7 cellular contexts compared by ENCODE assay signal in genomic region chr9:35114921-35115341, GRCh38. TPM values are rescaled to one million over a fixed set of nuclear protein-coding genes. Genes with fewer than 3 reads are reported as not detected.
DNase-seq lines count a peak whose midpoint lies in the region; ATAC-seq and TF ChIP-seq lines count a peak whose summit lies in the region.

No MANE protein-coding gene starts in this region.

- no peak for TF ChIP-seq POLR2A in heart left ventricle (IDR thresholded peaks at IDR 0.05)

- peak overlapping the region; percentile 25 for H2AFZ ChIP-seq in parathyroid adenoma

- no peak overlapping the region for H3K9ac ChIP-seq in parathyroid adenoma

- H3K27me3 ChIP-seq in heart left ventricle (no peaks in the 10 kb centered on the region), parathyroid adenoma (ENCODE audit: control insufficient read depth, insufficient read depth, low read length) (no peaks in the 10 kb centered on the region)

- intact Hi-C loops in heart left ventricle (cut with DNase I) = loop anchor here in 8 of 10 donors (5.0 to 10.0 kb wide), 11 partner anchors 47 to 622 kb away; partner anchors contain the start of gene UNC13B (in 5 of the 8)

- H3K4me1 ChIP-seq in heart left ventricle = peaks cover 3 to 63% (median 48%) of the 10 kb centered on the region in 12 donors
- peaks cover 5% of the 10 kb centered on the region for H3K4me1 ChIP-seq in parathyroid adenoma

- TF ChIP-seq CTCF in heart left ventricle (IDR thresholded peaks at IDR 0.05) (no peak), parathyroid adenoma (IDR thresholded peaks at IDR 0.05) (no peak)

- WGBS in heart left ventricle, 4 donors = 7 to 24% (median 14%) methylated on average over 6 of the region's 6 CpGs

- H3K79me2 ChIP-seq in parathyroid adenoma = peaks cover 2% of the 10 kb centered on the region

- peak overlapping the region; percentile 68; the same call in 1 of the 2 replicates for H3K4me3 ChIP-seq in GM08714 (ENCODE audit: low read length)
- peak overlapping the region; percentile 8 to 81 (median 64) for H3K4me3 ChIP-seq in heart left ventricle
- peak overlapping the region; percentile 52 for H3K4me3 ChIP-seq in parathyroid adenoma (ENCODE audit: low read depth, low read length)

- peak overlapping the region; percentile 88 for H3K27ac Mint-ChIP-seq in activated naive CD8-positive, alpha-beta T cell treated with anti-CD3 and anti-CD28 coated beads for 36 hours

- H3K36me3 ChIP-seq in heart left ventricle = no peaks in the 10 kb centered on the region
- no peaks in the 10 kb centered on the region for H3K36me3 ChIP-seq in parathyroid adenoma (ENCODE audit: control insufficient read depth, insufficient read depth, low read length)

- peaks cover 43% of the 10 kb centered on the region for H3K4me1 Mint-ChIP-seq in activated naive CD8-positive, alpha-beta T cell treated with anti-CD3 and anti-CD28 coated beads for 36 hours

- peak overlapping the region; percentile 73 for H3K4me2 ChIP-seq in parathyroid adenoma (ENCODE audit: low read length)

- no peaks in the 10 kb centered on the region for H3K36me3 Mint-ChIP-seq in activated naive CD8-positive, alpha-beta T cell treated with anti-CD3 and anti-CD28 coated beads for 36 hours

- H3K9me3 ChIP-seq in heart left ventricle (no peaks in the 10 kb centered on the region), parathyroid adenoma (ENCODE audit: control insufficient read depth, low read length) (no peaks in the 10 kb centered on the region)

- H3K27ac ChIP-seq in heart left ventricle (peak overlapping the region; percentile 70 to 98 (median 90)), parathyroid adenoma (peak overlapping the region; percentile 90)

- DNase-seq in NCI-H226 (peak; percentile 39), heart left ventricle (peak; percentile 80 to 83 (median 82))
- DNase-seq in activated naive CD8-positive, alpha-beta T cell treated with anti-CD3 and anti-CD28 coated beads for 36 hours = peak; percentile 46

- H3K27me3 Mint-ChIP-seq in activated naive CD8-positive, alpha-beta T cell treated with anti-CD3 and anti-CD28 coated beads for 36 hours = no peaks in the 10 kb centered on the region

- peak overlapping the region; percentile 92 for H3K4me3 Mint-ChIP-seq in activated naive CD8-positive, alpha-beta T cell treated with anti-CD3 and anti-CD28 coated beads for 36 hours

- ATAC-seq in heart left ventricle (peak in 3 of 4 donors; percentile 3 to 20 (median 4)), GM19467 (IDR thresholded peaks at IDR 0.05; ENCODE audit: unreplicated experiment) (no peak), GM21723 (IDR thresholded peaks at IDR 0.05; ENCODE audit: unreplicated experiment) (no peak)

- peaks cover 2% of the 10 kb centered on the region for H3K9me3 Mint-ChIP-seq in activated naive CD8-positive, alpha-beta T cell treated with anti-CD3 and anti-CD28 coated beads for 36 hours

RNA-seq across cellular contexts. Expression of gene ATOSB, which starts 0.7 kb away (rescaled TPM):
- 1 to 10 TPM; 3.8 to 4.1 TPM for total RNA-seq in activated naive CD8-positive, alpha-beta T cell treated with anti-CD3 and anti-CD28 coated beads for 36 hours
- total RNA-seq in heart left ventricle = 10 to 100 TPM; 15.9 to 43.3 (median 19.5) TPM
- 10 to 100 TPM; 15.9 to 42.5 TPM for polyA plus RNA-seq in heart left ventricle

RNA-seq across cellular contexts. Expression of gene STOML2, which starts 12.0 kb away (rescaled TPM):
- total RNA-seq in activated naive CD8-positive, alpha-beta T cell treated with anti-CD3 and anti-CD28 coated beads for 36 hours = 100 to 1,000 TPM; 260 to 271 TPM
- 100 to 1,000 TPM; 114 to 162 (median 130) TPM for total RNA-seq in heart left ventricle
- 100 to 1,000 TPM in 1 of 2 donors, 10 to 100 TPM in 1; 78.2 to 177 TPM for polyA plus RNA-seq in heart left ventricle

RNA-seq across cellular contexts. Expression of gene PIGO, which starts 18.5 kb away (rescaled TPM):
- 10 to 100 TPM; 24.3 to 25.4 TPM for total RNA-seq in activated naive CD8-positive, alpha-beta T cell treated with anti-CD3 and anti-CD28 coated beads for 36 hours
- 10 to 100 TPM in 2 of 9 donors, 1 to 10 TPM in 7; 7.0 to 13.1 (median 9.1) TPM for total RNA-seq in heart left ventricle
- 10 to 100 TPM in 1 of 2 donors, 1 to 10 TPM in 1; 8.6 to 12.0 TPM for polyA plus RNA-seq in heart left ventricle

RNA-seq across cellular contexts. Expression of gene FANCG, which starts 35.2 kb away (rescaled TPM):
- 100 to 1,000 TPM in 1 of 2 experiments, 10 to 100 TPM in 1; 92.8 to 113 TPM for total RNA-seq in activated naive CD8-positive, alpha-beta T cell treated with anti-CD3 and anti-CD28 coated beads for 36 hours
- 10 to 100 TPM in 1 of 9 donors, 1 to 10 TPM in 7, under 1 TPM in 1; 0.71 to 11.8 (median 2.9) TPM for total RNA-seq in heart left ventricle
- 1 to 10 TPM; 2.3 to 3.4 TPM for polyA plus RNA-seq in heart left ventricle

RNA-seq across cellular contexts. Expression of gene VCP, which starts 42.5 kb away (rescaled TPM):
- 100 to 1,000 TPM; 264 to 289 TPM for total RNA-seq in activated naive CD8-positive, alpha-beta T cell treated with anti-CD3 and anti-CD28 coated beads for 36 hours
- total RNA-seq in heart left ventricle = 100 to 1,000 TPM; 221 to 411 (median 279) TPM
- polyA plus RNA-seq in heart left ventricle = 100 to 1,000 TPM; 107 to 251 TPM

Comparison
In these comparisons a context has a peak if more than half of its experiments do, and no peak if none do; other contexts are left out.
1. ATAC-seq: peak in heart left ventricle (3 of 4); none in GM19467 (single experiment) and GM21723 (single experiment).
2. Peak in every context shown above with its lines, with median percentiles within 50 percentile points of each other: H3K4me3 ChIP-seq and DNase-seq.